In genomic region chr7:21430575-21430954, GRCh38 we compare ENCODE assay signal across 12 cellular contexts. TPM values are rescaled to one million over a fixed set of nuclear protein-coding genes. Genes with fewer than 3 reads are reported as not detected.
DNase-seq lines count a peak whose midpoint lies in the region; ATAC-seq lines count a peak whose summit lies in the region.
"Had no signal": no experiment of that assay in that cellular context is flagged by ENCODE, and none has a peak within 500 bp of the region (broad histone marks: within the 10 kb centered on the region; RNA-seq: fewer than 3 reads in every experiment).

No MANE protein-coding gene starts in this region.

- no peaks in the 10 kb centered on the region for H3K9me3 ChIP-seq in CD4-positive, CD25-positive, alpha-beta regulatory T cell (ENCODE audit: control insufficient read depth in 2 of 2, low read length in 2 of 2)
- H3K9me3 ChIP-seq: colonic mucosa had no signal

- peaks cover 48 to 77% (median 65%) of the 10 kb centered on the region in 4 donors for H3K4me1 Mint-ChIP-seq in CD4-positive, CD25-positive, alpha-beta regulatory T cell
- H3K4me1 Mint-ChIP-seq in activated CD4-positive, alpha-beta memory T cell treated with anti-CD3 and anti-CD28 coated beads, Interleukin-2, amount 10 ng/mL, durations not matched to agents 7 days and 5 days: peaks cover 68% of the 10 kb centered on the region
- H3K4me1 Mint-ChIP-seq in memory B cell: peaks cover 42% of the 10 kb centered on the region

- no peaks in the 10 kb centered on the region for H3K9me3 Mint-ChIP-seq in CD4-positive, CD25-positive, alpha-beta regulatory T cell
- H3K9me3 Mint-ChIP-seq in activated CD4-positive, alpha-beta memory T cell treated with anti-CD3 and anti-CD28 coated beads, Interleukin-2, amount 10 ng/mL, durations not matched to agents 7 days and 5 days: no peaks in the 10 kb centered on the region
- H3K9me3 Mint-ChIP-seq in memory B cell: no peaks in the 10 kb centered on the region

- ATAC-seq in CD4-positive, CD25-positive, alpha-beta regulatory T cell (ENCODE audit: low read depth in 2 of 2): no peak
- ATAC-seq in memory B cell (ENCODE audit: low read depth): no peak
- ATAC-seq in HG03354 (IDR thresholded peaks at IDR 0.05; ENCODE audit: poor library complexity, severe bottlenecking, unreplicated experiment): no peak

- peak in 1 of 3 donors; percentile 40 for DNase-seq in CD4-positive, CD25-positive, alpha-beta regulatory T cell
- DNase-seq in G401 (ENCODE audit: low spot score) (peak; percentile 30), memory B cell (ENCODE audit: low spot score in 2 of 2) (no peak), 8988T (no peak), NCI-H82 (lab: John Stamatoyannopoulos, UW) (no peak), DMS153 treated with DMSO at 0.1 percent for 48 hours (lab: John Stamatoyannopoulos, UW; ENCODE audit: unreplicated experiment) (no peak)
- DNase-seq in activated CD4-positive, alpha-beta memory T cell treated with anti-CD3 and anti-CD28 coated beads, Interleukin-2, amount 10 ng/mL, durations not matched to agents 7 days and 5 days: no peak
- DNase-seq: colonic mucosa, DMS153, NCI-H774, T1000 had no signal

- H3K4me3 ChIP-seq in CD4-positive, CD25-positive, alpha-beta regulatory T cell (ENCODE audit: low read depth, low read length): peak overlapping the region; percentile 80
- H3K4me3 ChIP-seq: colonic mucosa had no signal

- H3K27me3 Mint-ChIP-seq in CD4-positive, CD25-positive, alpha-beta regulatory T cell: peaks cover 4% of the 10 kb centered on the region
- H3K27me3 Mint-ChIP-seq in activated CD4-positive, alpha-beta memory T cell treated with anti-CD3 and anti-CD28 coated beads, Interleukin-2, amount 10 ng/mL, durations not matched to agents 7 days and 5 days: no peaks in the 10 kb centered on the region
- H3K27me3 Mint-ChIP-seq in memory B cell: no peaks in the 10 kb centered on the region

- H3K36me3 ChIP-seq in CD4-positive, CD25-positive, alpha-beta regulatory T cell (ENCODE audit: control insufficient read depth, insufficient read depth, low read length): peaks cover 4% of the 10 kb centered on the region
- H3K36me3 ChIP-seq: colonic mucosa had no signal

- peak overlapping the region in 1 of 3 donors; percentile 1 for H3K27ac Mint-ChIP-seq in CD4-positive, CD25-positive, alpha-beta regulatory T cell
- H3K27ac Mint-ChIP-seq in activated CD4-positive, alpha-beta memory T cell treated with anti-CD3 and anti-CD28 coated beads, Interleukin-2, amount 10 ng/mL, durations not matched to agents 7 days and 5 days: peak overlapping the region; percentile 94
- peak overlapping the region; percentile 63 for H3K27ac Mint-ChIP-seq in memory B cell

- CTCF ChIA-PET in activated CD4-positive, alpha-beta memory T cell treated with anti-CD3 and anti-CD28 coated beads, Interleukin-2, amount 10 ng/mL, durations not matched to agents 7 days and 5 days (lab: Charles Lee): interaction anchor here (0.7 to 1.1 kb wide), 3 partner anchors 77 to 168 kb away, joined by 3 to 4 read pairs (median 3); no protein-coding TSS in a partner anchor

- H3K4me3 Mint-ChIP-seq in CD4-positive, CD25-positive, alpha-beta regulatory T cell: peak overlapping the region; percentile 98 to 100 (median 99)
- H3K4me3 Mint-ChIP-seq in activated CD4-positive, alpha-beta memory T cell treated with anti-CD3 and anti-CD28 coated beads, Interleukin-2, amount 10 ng/mL, durations not matched to agents 7 days and 5 days: peak overlapping the region; percentile 98
- H3K4me3 Mint-ChIP-seq in memory B cell: peak overlapping the region; percentile 100

- no peaks in the 10 kb centered on the region for H3K27me3 ChIP-seq in CD4-positive, CD25-positive, alpha-beta regulatory T cell (ENCODE audit: control insufficient read depth, insufficient read depth, low read length)
- H3K27me3 ChIP-seq: colonic mucosa had no signal

- no peak overlapping the region for H3K27ac ChIP-seq in CD4-positive, CD25-positive, alpha-beta regulatory T cell (ENCODE audit: insufficient read depth, low read length, poor library complexity, severe bottlenecking)
- H3K27ac ChIP-seq: colonic mucosa had no signal

- H3K36me3 Mint-ChIP-seq in CD4-positive, CD25-positive, alpha-beta regulatory T cell: peaks cover 37% of the 10 kb centered on the region
- peaks cover 68% of the 10 kb centered on the region for H3K36me3 Mint-ChIP-seq in activated CD4-positive, alpha-beta memory T cell treated with anti-CD3 and anti-CD28 coated beads, Interleukin-2, amount 10 ng/mL, durations not matched to agents 7 days and 5 days (ENCODE audit: low read depth)
- H3K36me3 Mint-ChIP-seq in memory B cell: peaks cover 17% of the 10 kb centered on the region

- in situ Hi-C loops in G401 (cut with HindIII; ENCODE audit: low sequenced_read_pairs): no loop called here

- peaks cover 72% of the 10 kb centered on the region for H3K4me1 ChIP-seq in CD4-positive, CD25-positive, alpha-beta regulatory T cell (ENCODE audit: control insufficient read depth, insufficient read depth, low read length, poor library complexity, severe bottlenecking)

- POLR2A ChIA-PET in activated CD4-positive, alpha-beta memory T cell treated with anti-CD3 and anti-CD28 coated beads, Interleukin-2, amount 10 ng/mL, durations not matched to agents 7 days and 5 days (lab: Charles Lee): interaction anchor here (0.9 to 3.4 kb wide), 9 partner anchors 10 to 92 kb away, joined by 3 to 13 read pairs (median 5); no protein-coding TSS in a partner anchor

RNA-seq across cellular contexts. Expression of gene SP4, which starts 2.7 kb away (rescaled TPM):
- 43.5 TPM for total RNA-seq in CD4-positive, CD25-positive, alpha-beta regulatory T cell
- polyA plus RNA-seq in CD4-positive, CD25-positive, alpha-beta regulatory T cell: 10 to 100 TPM; 14.9 to 17.4 (median 16.5) TPM
- total RNA-seq in G401 (2014; rRNA removed; shearing (Covaris generic)): 8.3 and 13.8 TPM in 2 replicates
- 10 to 100 TPM; 54.2 to 54.3 TPM for total RNA-seq in activated CD4-positive, alpha-beta memory T cell treated with anti-CD3 and anti-CD28 coated beads, Interleukin-2, amount 10 ng/mL, durations not matched to agents 7 days and 5 days
